In the genomic region with DNA sequence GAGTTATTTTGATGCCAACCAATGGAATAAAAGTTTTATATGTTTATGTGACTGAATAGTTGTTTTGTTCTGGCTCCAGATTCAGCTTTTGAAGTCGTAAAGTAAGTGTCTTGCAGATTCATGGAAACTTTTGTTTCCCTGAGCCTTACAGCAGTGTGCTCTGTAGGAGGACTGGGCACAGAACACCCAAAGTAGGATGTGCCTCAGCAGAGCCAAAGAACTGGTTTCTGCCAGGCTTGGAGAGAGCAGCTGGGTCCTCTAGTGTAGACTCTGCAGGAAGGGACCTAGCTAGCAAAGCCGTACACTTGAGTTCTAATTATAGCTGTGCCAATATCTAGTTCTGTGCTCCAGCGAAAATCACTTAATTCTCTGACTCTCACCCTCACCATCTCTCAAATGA, we compare ENCODE assay signal across 1 cellular context.
TF ChIP-seq lines count a peak whose summit lies in the region.

No MANE protein-coding gene starts in this region.

TF ChIP-seq in GM23338, 12 proteins besides CTCF, POLR2A, EP300 and RAD21 (continued from another document):
- TF ChIP-seq, protein P1, sequence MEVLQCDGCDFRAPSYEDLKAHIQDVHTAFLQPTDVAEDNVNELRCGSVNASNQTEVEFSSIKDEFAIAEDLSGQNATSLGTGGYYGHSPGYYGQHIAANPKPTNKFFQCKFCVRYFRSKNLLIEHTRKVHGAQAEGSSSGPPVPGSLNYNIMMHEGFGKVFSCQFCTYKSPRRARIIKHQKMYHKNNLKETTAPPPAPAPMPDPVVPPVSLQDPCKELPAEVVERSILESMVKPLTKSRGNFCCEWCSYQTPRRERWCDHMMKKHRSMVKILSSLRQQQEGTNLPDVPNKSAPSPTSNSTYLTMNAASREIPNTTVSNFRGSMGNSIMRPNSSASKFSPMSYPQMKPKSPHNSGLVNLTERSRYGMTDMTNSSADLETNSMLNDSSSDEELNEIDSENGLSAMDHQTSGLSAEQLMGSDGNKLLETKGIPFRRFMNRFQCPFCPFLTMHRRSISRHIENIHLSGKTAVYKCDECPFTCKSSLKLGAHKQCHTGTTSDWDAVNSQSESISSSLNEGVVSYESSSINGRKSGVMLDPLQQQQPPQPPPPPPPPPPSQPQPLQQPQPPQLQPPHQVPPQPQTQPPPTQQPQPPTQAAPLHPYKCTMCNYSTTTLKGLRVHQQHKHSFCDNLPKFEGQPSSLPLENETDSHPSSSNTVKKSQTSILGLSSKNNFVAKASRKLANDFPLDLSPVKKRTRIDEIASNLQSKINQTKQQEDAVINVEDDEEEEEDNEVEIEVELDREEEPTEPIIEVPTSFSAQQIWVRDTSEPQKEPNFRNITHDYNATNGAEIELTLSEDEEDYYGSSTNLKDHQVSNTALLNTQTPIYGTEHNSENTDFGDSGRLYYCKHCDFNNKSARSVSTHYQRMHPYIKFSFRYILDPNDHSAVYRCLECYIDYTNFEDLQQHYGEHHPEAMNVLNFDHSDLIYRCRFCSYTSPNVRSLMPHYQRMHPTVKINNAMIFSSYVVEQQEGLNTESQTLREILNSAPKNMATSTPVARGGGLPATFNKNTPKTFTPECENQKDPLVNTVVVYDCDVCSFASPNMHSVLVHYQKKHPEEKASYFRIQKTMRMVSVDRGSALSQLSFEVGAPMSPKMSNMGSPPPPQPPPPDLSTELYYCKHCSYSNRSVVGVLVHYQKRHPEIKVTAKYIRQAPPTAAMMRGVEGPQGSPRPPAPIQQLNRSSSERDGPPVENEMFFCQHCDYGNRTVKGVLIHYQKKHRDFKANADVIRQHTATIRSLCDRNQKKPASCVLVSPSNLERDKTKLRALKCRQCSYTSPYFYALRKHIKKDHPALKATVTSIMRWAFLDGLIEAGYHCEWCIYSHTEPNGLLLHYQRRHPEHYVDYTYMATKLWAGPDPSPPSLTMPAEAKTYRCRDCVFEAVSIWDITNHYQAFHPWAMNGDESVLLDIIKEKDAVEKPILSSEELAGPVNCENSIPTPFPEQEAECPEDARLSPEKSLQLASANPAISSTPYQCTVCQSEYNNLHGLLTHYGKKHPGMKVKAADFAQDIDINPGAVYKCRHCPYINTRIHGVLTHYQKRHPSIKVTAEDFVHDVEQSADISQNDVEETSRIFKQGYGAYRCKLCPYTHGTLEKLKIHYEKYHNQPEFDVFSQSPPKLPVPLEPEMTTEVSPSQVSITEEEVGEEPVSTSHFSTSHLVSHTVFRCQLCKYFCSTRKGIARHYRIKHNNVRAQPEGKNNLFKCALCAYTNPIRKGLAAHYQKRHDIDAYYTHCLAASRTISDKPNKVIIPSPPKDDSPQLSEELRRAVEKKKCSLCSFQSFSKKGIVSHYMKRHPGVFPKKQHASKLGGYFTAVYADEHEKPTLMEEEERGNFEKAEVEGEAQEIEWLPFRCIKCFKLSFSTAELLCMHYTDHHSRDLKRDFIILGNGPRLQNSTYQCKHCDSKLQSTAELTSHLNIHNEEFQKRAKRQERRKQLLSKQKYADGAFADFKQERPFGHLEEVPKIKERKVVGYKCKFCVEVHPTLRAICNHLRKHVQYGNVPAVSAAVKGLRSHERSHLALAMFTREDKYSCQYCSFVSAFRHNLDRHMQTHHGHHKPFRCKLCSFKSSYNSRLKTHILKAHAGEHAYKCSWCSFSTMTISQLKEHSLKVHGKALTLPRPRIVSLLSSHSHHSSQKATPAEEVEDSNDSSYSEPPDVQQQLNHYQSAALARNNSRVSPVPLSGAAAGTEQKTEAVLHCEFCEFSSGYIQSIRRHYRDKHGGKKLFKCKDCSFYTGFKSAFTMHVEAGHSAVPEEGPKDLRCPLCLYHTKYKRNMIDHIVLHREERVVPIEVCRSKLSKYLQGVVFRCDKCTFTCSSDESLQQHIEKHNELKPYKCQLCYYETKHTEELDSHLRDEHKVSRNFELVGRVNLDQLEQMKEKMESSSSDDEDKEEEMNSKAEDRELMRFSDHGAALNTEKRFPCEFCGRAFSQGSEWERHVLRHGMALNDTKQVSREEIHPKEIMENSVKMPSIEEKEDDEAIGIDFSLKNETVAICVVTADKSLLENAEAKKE (CRISPR knock-in tag; IDR thresholded peaks at IDR 0.05): no peak
- TF ChIP-seq, protein P2, sequence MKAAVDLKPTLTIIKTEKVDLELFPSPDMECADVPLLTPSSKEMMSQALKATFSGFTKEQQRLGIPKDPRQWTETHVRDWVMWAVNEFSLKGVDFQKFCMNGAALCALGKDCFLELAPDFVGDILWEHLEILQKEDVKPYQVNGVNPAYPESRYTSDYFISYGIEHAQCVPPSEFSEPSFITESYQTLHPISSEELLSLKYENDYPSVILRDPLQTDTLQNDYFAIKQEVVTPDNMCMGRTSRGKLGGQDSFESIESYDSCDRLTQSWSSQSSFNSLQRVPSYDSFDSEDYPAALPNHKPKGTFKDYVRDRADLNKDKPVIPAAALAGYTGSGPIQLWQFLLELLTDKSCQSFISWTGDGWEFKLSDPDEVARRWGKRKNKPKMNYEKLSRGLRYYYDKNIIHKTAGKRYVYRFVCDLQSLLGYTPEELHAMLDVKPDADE (IDR thresholded peaks at IDR 0.05): no peak
- no peak for TF ChIP-seq EZH2phosphoT487 (IDR thresholded peaks at IDR 0.05; ENCODE audit: unreplicated experiment)
- TF ChIP-seq, protein P3, sequence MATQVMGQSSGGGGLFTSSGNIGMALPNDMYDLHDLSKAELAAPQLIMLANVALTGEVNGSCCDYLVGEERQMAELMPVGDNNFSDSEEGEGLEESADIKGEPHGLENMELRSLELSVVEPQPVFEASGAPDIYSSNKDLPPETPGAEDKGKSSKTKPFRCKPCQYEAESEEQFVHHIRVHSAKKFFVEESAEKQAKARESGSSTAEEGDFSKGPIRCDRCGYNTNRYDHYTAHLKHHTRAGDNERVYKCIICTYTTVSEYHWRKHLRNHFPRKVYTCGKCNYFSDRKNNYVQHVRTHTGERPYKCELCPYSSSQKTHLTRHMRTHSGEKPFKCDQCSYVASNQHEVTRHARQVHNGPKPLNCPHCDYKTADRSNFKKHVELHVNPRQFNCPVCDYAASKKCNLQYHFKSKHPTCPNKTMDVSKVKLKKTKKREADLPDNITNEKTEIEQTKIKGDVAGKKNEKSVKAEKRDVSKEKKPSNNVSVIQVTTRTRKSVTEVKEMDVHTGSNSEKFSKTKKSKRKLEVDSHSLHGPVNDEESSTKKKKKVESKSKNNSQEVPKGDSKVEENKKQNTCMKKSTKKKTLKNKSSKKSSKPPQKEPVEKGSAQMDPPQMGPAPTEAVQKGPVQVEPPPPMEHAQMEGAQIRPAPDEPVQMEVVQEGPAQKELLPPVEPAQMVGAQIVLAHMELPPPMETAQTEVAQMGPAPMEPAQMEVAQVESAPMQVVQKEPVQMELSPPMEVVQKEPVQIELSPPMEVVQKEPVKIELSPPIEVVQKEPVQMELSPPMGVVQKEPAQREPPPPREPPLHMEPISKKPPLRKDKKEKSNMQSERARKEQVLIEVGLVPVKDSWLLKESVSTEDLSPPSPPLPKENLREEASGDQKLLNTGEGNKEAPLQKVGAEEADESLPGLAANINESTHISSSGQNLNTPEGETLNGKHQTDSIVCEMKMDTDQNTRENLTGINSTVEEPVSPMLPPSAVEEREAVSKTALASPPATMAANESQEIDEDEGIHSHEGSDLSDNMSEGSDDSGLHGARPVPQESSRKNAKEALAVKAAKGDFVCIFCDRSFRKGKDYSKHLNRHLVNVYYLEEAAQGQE (IDR thresholded peaks at IDR 0.05; ENCODE audit: unreplicated experiment): no peak
- TF ChIP-seq NANOG (IDR thresholded peaks at IDR 0.05; ENCODE audit: borderline replicate concordance): no peak
- TF ChIP-seq EZH2 (IDR thresholded peaks at IDR 0.05; ENCODE audit: low read depth, unreplicated experiment): no peak
- no peak for TF ChIP-seq CREB1 (CRISPR knock-in tag; IDR thresholded peaks at IDR 0.05; ENCODE audit: low read depth)
- no peak for TF ChIP-seq STAT1 (IDR thresholded peaks at IDR 0.05; ENCODE audit: unreplicated experiment)
- TF ChIP-seq ZNF114 (CRISPR knock-in tag; IDR thresholded peaks at IDR 0.05): no peak
- TF ChIP-seq POLR2AphosphoS5 (IDR thresholded peaks at IDR 0.05; ENCODE audit: low read depth): no peak
